Comparison of ENCODE assay signal across 20 cellular contexts in the genomic region with DNA sequence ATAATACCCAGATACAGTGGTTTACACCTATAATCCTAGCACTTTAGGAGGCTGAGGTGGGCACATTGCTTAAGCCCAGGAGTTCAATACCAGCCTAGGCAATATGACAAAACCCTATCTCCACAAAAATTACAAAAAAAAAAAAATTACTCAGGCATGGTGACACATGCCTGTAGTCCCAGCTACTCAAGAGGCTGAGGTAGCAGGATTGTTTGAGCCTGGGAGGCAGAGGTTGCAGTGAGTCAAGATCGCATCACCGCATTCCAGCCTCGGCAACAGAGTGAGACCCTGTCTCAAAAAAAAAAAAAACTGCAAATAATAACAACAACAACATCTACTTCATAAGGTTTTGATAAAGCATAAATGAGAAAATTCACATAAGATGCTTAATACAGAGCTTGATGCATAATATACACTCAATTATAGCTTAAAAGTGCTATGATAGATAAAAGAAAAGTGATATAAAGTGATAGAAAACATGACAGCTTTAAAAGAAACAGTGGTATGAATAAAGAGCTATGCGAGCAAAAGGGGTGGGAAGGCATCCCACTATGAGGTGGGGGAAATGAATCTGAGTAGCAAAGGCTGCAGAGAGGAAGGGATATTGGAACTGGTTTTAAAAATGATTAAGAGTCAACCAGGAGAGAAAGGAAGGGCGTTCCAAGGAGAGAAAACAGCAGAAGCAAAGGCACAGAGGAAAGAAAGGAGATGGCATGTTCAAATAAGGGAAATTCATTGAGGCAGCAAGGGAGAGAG.
A peak's percentile ranks its signal among the peaks of the same experiment; 100 is the strongest.
DNase-seq lines count a peak whose midpoint lies in the region; ATAC-seq, FAIRE-seq and TF ChIP-seq lines count a peak whose summit lies in the region.
"Had no signal": no experiment of that assay in that cellular context is flagged by ENCODE, and none has a peak within 500 bp of the region (broad histone marks: within the 10 kb centered on the region; RNA-seq: fewer than 3 reads in every experiment).

No MANE protein-coding gene starts in this region.

- H3K4me1 ChIP-seq in A549: peaks cover 31% of the 10 kb centered on the region
- H3K4me1 ChIP-seq in testis: no peaks in the 10 kb centered on the region
- no peaks in the 10 kb centered on the region for H3K4me1 ChIP-seq in right lobe of liver
- H3K4me1 ChIP-seq: heart left ventricle had no signal

- WGBS in A549 (ENCODE audit: missing lambda C conversion rate): 22% methylated on average over 5 of the region's 5 CpGs
- 81% methylated on average over 5 of the region's 5 CpGs for WGBS in testis, 2 donors
- 63% methylated on average over 5 of the region's 5 CpGs for WGBS in right lobe of liver (ENCODE audit: insufficient coverage, low coverage, low lambda C conversion rate, missing lambda C conversion rate)

- DNase-seq in A549 (ENCODE audit: low read depth in 1 of 2, low spot score in 1 of 2) (peak in 1 of 2 experiments; percentile 50), HS-27A (ENCODE audit: low read depth) (peak; percentile 62), amniotic epithelial cell (ENCODE audit: low read depth) (peak; percentile 61), glomerular visceral epithelial cell (ENCODE audit: extremely low spot score) (peak; percentile 77), testis (no peak), NCI-H446 treated with DMSO at 0.1 percent for 48 hours (lab: John Stamatoyannopoulos, UW) (no peak), right lobe of liver (no peak), NK-92 (lab: John Stamatoyannopoulos, UW; ENCODE audit: unreplicated experiment) (no peak)
- DNase-seq: activated CD4-positive, alpha-beta T cell treated with anti-CD3 and anti-CD28 coated beads for 4 hours; activated naive CD8-positive, alpha-beta T cell treated with anti-CD3 and anti-CD28 coated beads for 36 hours; CD8-positive, alpha-beta memory T cell; GOT3; heart left ventricle; NCI-H1092 treated with DMSO at 0.1 percent for 48 hours; NK-92 treated with Interleukin-12 subunit alpha and Interleukin-12 subunit beta, amount 100 ng/mL, for 24 hours; SHP77 treated with DMSO at 0.1 percent for 48 hours; small intestine; stimulated activated naive B cell treated with anti-CD40 and anti-IgM and Interleukin-4, amounts not matched to agents 10 μg/mL and 1 μg/mL and 100 μg/mL, for 72 hours had no signal

- no peak for TF ChIP-seq POLR2A in A549 (IDR thresholded peaks at IDR 0.05; ENCODE audit: low read length)
- TF ChIP-seq POLR2A in testis (IDR thresholded peaks at IDR 0.05): no peak
- TF ChIP-seq POLR2A in right lobe of liver (IDR thresholded peaks at IDR 0.05): no peak

- no peaks in the 10 kb centered on the region for H3K36me3 ChIP-seq in testis (ENCODE audit: low read depth, missing control alignments)
- no peaks in the 10 kb centered on the region for H3K36me3 ChIP-seq in right lobe of liver
- H3K36me3 ChIP-seq: heart left ventricle had no signal

- ATAC-seq in A549 (peak in 1 of 2 experiments; percentile 81; a peak in 3 of 6 replicates), right lobe of liver (no peak)
- ATAC-seq: heart left ventricle; stimulated activated naive B cell treated with anti-CD40 and anti-IgM and Interleukin-4, amounts not matched to agents 10 μg/mL and 1 μg/mL and 100 μg/mL, for 72 hours had no signal

- no peaks in the 10 kb centered on the region for H3K27me3 ChIP-seq in testis
- H3K27me3 ChIP-seq in right lobe of liver: no peaks in the 10 kb centered on the region

- FAIRE-seq in A549 (lab: Jason Lieb, UNC): no peak
- FAIRE-seq: G401.6, GM12891, small intestine had no signal

- H3K9me3 ChIP-seq in A549: no peaks in the 10 kb centered on the region
- H3K9me3 ChIP-seq in testis: no peaks in the 10 kb centered on the region
- no peaks in the 10 kb centered on the region for H3K9me3 ChIP-seq in right lobe of liver

- TF ChIP-seq CTCF in A549 (IDR thresholded peaks at IDR 0.05) (no peak), testis (IDR thresholded peaks at IDR 0.05) (no peak), right lobe of liver (IDR thresholded peaks at IDR 0.05) (no peak)

- H3K27ac ChIP-seq in A549 (peak overlapping the region in 1 of 2 experiments; percentile 55; a peak in 2 of 6 replicates), testis (no peak overlapping the region), right lobe of liver (no peak overlapping the region)
- H3K27ac ChIP-seq: heart left ventricle had no signal

- intact Hi-C loops in testis (cut with DNase I; ENCODE audit: low total_unique reads): no loop called here
- intact Hi-C loops in right lobe of liver (cut with DNase I): no loop called here

- TF ChIP-seq EP300 in A549 (IDR thresholded peaks at IDR 0.05): no peak

- TF ChIP-seq RAD21 in A549 (conservative IDR thresholded peaks at IDR 0.05 in 1 of 2, IDR thresholded peaks at IDR 0.05 in 1 of 2): no peak

- POLR2A ChIA-PET in A549 (lab: Yijun Ruan, JAX): interaction anchor here (1.2 kb wide), 1 partner anchor 197 kb away, joined by 4 read pairs; a partner anchor contains a TSS

- H3K4me3 ChIP-seq in A549: no peak overlapping the region
- H3K4me3 ChIP-seq in testis: no peak overlapping the region
- no peak overlapping the region for H3K4me3 ChIP-seq in right lobe of liver
- H3K4me3 ChIP-seq: heart left ventricle had no signal

- peak overlapping the region; percentile 38 for H3K4me2 ChIP-seq in A549

- CTCF ChIA-PET in A549 (lab: Yijun Ruan, JAX): interaction anchor here (0.6 to 1.3 kb wide), 2 partner anchors 12 to 139 kb away, joined by 3 read pairs; no protein-coding TSS in a partner anchor

TF ChIP-seq in A549, 52 proteins besides CTCF, POLR2A, EP300 and RAD21:
- peak; percentile 38; the same call in 1 of the 2 replicates for TF ChIP-seq FOSL2 (IDR thresholded peaks at IDR 0.05)
- TF ChIP-seq FOSL2 (CRISPR knock-in tag; IDR thresholded peaks at IDR 0.05): peak; percentile 46
- no peak for TF ChIP-seq ZSCAN20 (CRISPR knock-in tag; IDR thresholded peaks at IDR 0.05)
- peak; percentile 53; the same call in 1 of the 2 replicates for TF ChIP-seq JUNB (IDR thresholded peaks at IDR 0.05)

Comparison
In these comparisons a context has a peak if more than half of its experiments do, and no peak if none do; other contexts are left out.
1. DNase-seq: peak in HS-27A (single experiment), amniotic epithelial cell (single experiment) and glomerular visceral epithelial cell (single experiment); none in testis (single experiment), NCI-H446 treated with DMSO at 0.1 percent for 48 hours (single experiment), right lobe of liver (0 of 3) and NK-92 (single experiment).